In the genomic region with DNA sequence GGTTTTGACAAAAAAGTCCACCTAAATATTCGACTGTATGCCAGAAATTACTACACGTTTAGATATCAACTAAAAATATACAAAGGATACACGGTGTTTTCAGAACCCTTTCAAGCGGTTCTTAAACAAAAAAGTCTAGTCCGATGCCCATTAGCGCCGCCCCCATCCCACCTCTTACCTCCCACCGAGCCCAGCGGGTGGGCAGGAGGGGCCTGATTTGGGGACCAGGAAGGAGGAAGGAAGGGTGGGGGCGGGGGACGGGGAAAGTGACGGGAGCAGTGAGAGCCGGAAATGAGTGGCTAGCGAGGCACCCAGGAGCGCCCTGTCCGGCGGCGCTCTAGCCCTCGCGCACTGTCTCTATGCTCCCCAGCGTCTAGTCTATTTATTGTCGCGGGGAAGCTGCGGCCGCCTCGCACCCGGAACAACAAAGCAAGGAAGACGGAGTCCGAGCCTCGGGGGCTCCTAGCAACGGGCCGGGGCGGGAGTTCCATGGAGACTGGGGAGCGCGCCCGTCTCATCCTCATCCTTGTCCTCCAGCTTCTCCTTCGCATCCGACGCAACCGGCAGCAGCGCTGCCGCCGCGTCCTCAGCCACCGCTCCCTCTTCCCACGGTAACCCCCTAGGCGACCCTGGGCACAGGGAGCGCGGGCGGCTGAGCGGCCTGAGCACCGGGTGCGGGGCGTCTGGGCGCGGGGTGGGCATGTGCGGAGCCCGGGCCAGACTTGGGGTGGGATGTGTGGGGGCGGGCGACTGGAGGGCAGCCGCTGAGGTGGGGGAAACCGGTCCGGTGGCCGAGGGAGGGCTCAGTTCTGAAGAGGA, we compare ENCODE assay signal across 8 cellular contexts. TPM values are rescaled to one million over a fixed set of nuclear protein-coding genes. Genes with fewer than 3 reads are reported as not detected.
DNase-seq lines count a peak whose midpoint lies in the region; ATAC-seq lines count a peak whose summit lies in the region.

A gene (plus strand): TSS at position 410 of the 819 bp plus-strand sequence. CDS start 26,902 bp downstream, outside the sequence.

- H3K36me3 Mint-ChIP-seq in effector memory CD8-positive, alpha-beta T cell (ENCODE audit: insufficient read depth), result peaks cover 22% of the 10 kb centered on the region
- no peaks in the 10 kb centered on the region for H3K36me3 Mint-ChIP-seq in memory B cell

- no peaks in the 10 kb centered on the region for H3K27me3 Mint-ChIP-seq in effector memory CD8-positive, alpha-beta T cell
- no peaks in the 10 kb centered on the region for H3K27me3 Mint-ChIP-seq in memory B cell

- no peaks in the 10 kb centered on the region for H3K9me3 Mint-ChIP-seq in effector memory CD8-positive, alpha-beta T cell
- no peaks in the 10 kb centered on the region for H3K9me3 Mint-ChIP-seq in memory B cell

- ATAC-seq in GM21360 (IDR thresholded peaks at IDR 0.05; ENCODE audit: unreplicated experiment), result peak; percentile 88
- peak; percentile 86 for ATAC-seq in effector memory CD8-positive, alpha-beta T cell (replicated peaks)
- peak; percentile 83 for ATAC-seq in memory B cell (ENCODE audit: low read depth)

- peaks cover 37 to 55% of the 10 kb centered on the region in 2 donors for H3K4me1 Mint-ChIP-seq in effector memory CD8-positive, alpha-beta T cell (ENCODE audit: low read depth in 2 of 2)
- H3K4me1 Mint-ChIP-seq in memory B cell, result peaks cover 37% of the 10 kb centered on the region

- H3K27ac Mint-ChIP-seq in effector memory CD8-positive, alpha-beta T cell, result peak within 1 kb of the TSS; percentile 95 to 98
- H3K27ac Mint-ChIP-seq in memory B cell, result peak within 1 kb of the TSS; percentile 96

- H3K4me3 Mint-ChIP-seq in effector memory CD8-positive, alpha-beta T cell, result peak within 1 kb of the TSS; percentile 97 to 99
- H3K4me3 Mint-ChIP-seq in memory B cell, result peak within 1 kb of the TSS; percentile 99

- DNase-seq in COR-L47 (lab: John Stamatoyannopoulos, UW) (peak; percentile 88), HT-29 (ENCODE audit: low spot score) (peak; percentile 94), memory B cell (ENCODE audit: low spot score in 2 of 2) (peak; percentile 80 to 81)
- DNase-seq in NK-92 treated with Interleukin-12 subunit alpha and Interleukin-12 subunit beta, amount 100 ng/mL, for 24 hours (lab: John Stamatoyannopoulos, UW), result peak; percentile 94
- DNase-seq in activated CD8-positive, alpha-beta memory T cell treated with anti-CD3 and anti-CD28 coated beads for 4 hours (ENCODE audit: low read depth in 2 of 2), result peak; percentile 88 to 93
- peak; percentile 75 to 80 (median 76) for DNase-seq in effector memory CD8-positive, alpha-beta T cell
- peak; percentile 88 for DNase-seq in stimulated activated CD8-positive, alpha-beta memory T cell treated with anti-CD3 and anti-CD28 coated beads, Interleukin-12 subunit alpha, Interleukin-12 subunit beta, amount 100 ng/mL, for 1 hour (ENCODE audit: low read depth)

RNA-seq across cellular contexts. Expression of the gene that starts here (rescaled TPM):
- total RNA-seq in HT-29 (2014; rRNA removed; shearing (Covaris generic)), result 13.0 and 15.3 TPM in 2 replicates

Comparison
In these comparisons a context has a peak if more than half of its experiments do, and no peak if none do; other contexts are left out.
1. Peak in every context shown above with its lines: DNase-seq and ATAC-seq.